In genomic region chr18:21702602-21703001, GRCh38 we compare ENCODE assay signal across 8 cellular contexts. TPM values are rescaled to one million over a fixed set of nuclear protein-coding genes. Genes with fewer than 3 reads are reported as not detected.
A peak's percentile ranks its signal among the peaks of the same experiment; 100 is the strongest.
DNase-seq lines count a peak whose midpoint lies in the region; ATAC-seq and TF ChIP-seq lines count a peak whose summit lies in the region.

No MANE protein-coding gene starts in this region.

- no peaks in the 10 kb centered on the region for H3K36me3 ChIP-seq in fibroblast of lung (ENCODE audit: control insufficient read depth, insufficient read depth, low read length)
- no peaks in the 10 kb centered on the region for H3K36me3 ChIP-seq in thoracic aorta

- H3K4me3 Mint-ChIP-seq in activated naive CD4-positive, alpha-beta T cell treated with anti-CD3 and anti-CD28 coated beads for 36 hours = peak overlapping the region; percentile 91
- H3K4me3 Mint-ChIP-seq in T-cell = peak overlapping the region; percentile 91 to 97 (median 97)

- in situ Hi-C loops in KBM-7 (cut with MboI; ENCODE audit: low pct_unique_long_range_greater_than_20kb, low sequenced_read_pairs) = no loop called here

- peak overlapping the region in 3 of 4 experiments; percentile 0 to 73 (median 8) for H3K4me3 ChIP-seq in fibroblast of lung (replicated peaks in 1 of 4; ENCODE audit: control extremely low read depth in 1 of 4, insufficient read depth in 1 of 4, low read depth in 3 of 4, low read length in 4 of 4)
- peak overlapping the region; percentile 91 for H3K4me3 ChIP-seq in thoracic aorta

- no peaks in the 10 kb centered on the region for H3K27me3 ChIP-seq in fibroblast of lung (ENCODE audit: control insufficient read depth, insufficient read depth, low read length)
- H3K27me3 ChIP-seq in thoracic aorta (replicated peaks; ENCODE audit: insufficient read depth) = no peaks in the 10 kb centered on the region

- no peaks in the 10 kb centered on the region for H3K79me2 ChIP-seq in fibroblast of lung (ENCODE audit: control insufficient read depth, insufficient read depth, low read length)

- H3K4me1 Mint-ChIP-seq in activated naive CD4-positive, alpha-beta T cell treated with anti-CD3 and anti-CD28 coated beads for 36 hours (ENCODE audit: low read depth) = peaks cover 21% of the 10 kb centered on the region
- peaks cover 18 to 29% (median 25%) of the 10 kb centered on the region in 3 donors for H3K4me1 Mint-ChIP-seq in T-cell

- H3K9me3 Mint-ChIP-seq in activated naive CD4-positive, alpha-beta T cell treated with anti-CD3 and anti-CD28 coated beads for 36 hours = no peaks in the 10 kb centered on the region
- no peaks in the 10 kb centered on the region for H3K9me3 Mint-ChIP-seq in T-cell

- H3K27ac Mint-ChIP-seq in activated naive CD4-positive, alpha-beta T cell treated with anti-CD3 and anti-CD28 coated beads for 36 hours = no peak overlapping the region
- H3K27ac Mint-ChIP-seq in T-cell = peak overlapping the region; percentile 52 to 95

- H3K9ac ChIP-seq in fibroblast of lung (ENCODE audit: insufficient read depth, low read length) = no peak overlapping the region

- no peak for ATAC-seq in T-cell (replicated peaks in 1 of 4)
- no peak for ATAC-seq in thoracic aorta (ENCODE audit: insufficient number of reproducible peaks, low FRiP score, low read depth)
- ATAC-seq in HG03095 (IDR thresholded peaks at IDR 0.05; ENCODE audit: unreplicated experiment) = no peak

- no peak for TF ChIP-seq CTCF in fibroblast of lung (conservative IDR thresholded peaks at IDR 0.05 in 1 of 2, IDR thresholded peaks at IDR 0.05 in 1 of 2; ENCODE audit: low read depth in 1 of 2, low read length in 2 of 2)
- TF ChIP-seq CTCF in thoracic aorta (IDR thresholded peaks at IDR 0.05) = no peak

- no peak overlapping the region for H3K27ac ChIP-seq in fibroblast of lung (ENCODE audit: insufficient read depth, low read length)
- H3K27ac ChIP-seq in thoracic aorta = no peak overlapping the region

- H2AFZ ChIP-seq in fibroblast of lung (ENCODE audit: low read length) = no peak overlapping the region

- peaks cover 25% of the 10 kb centered on the region for H3K36me3 Mint-ChIP-seq in activated naive CD4-positive, alpha-beta T cell treated with anti-CD3 and anti-CD28 coated beads for 36 hours (ENCODE audit: low read depth)
- H3K36me3 Mint-ChIP-seq in T-cell = peaks cover 24% of the 10 kb centered on the region

- POLR2A ChIA-PET in T-cell (lab: Charles Lee) = interaction anchor here in 1 of 2 donors (0.6 kb wide), 1 partner anchor 36 kb away, joined by 13 read pairs; no protein-coding TSS in a partner anchor

- no peaks in the 10 kb centered on the region for H4K20me1 ChIP-seq in fibroblast of lung (ENCODE audit: control insufficient read depth, extremely low read depth, insufficient read depth, low read length)

- CTCF ChIA-PET in activated naive CD4-positive, alpha-beta T cell treated with anti-CD3 and anti-CD28 coated beads for 36 hours (lab: Charles Lee) = interaction anchor here (2.2 kb wide), 1 partner anchor 102 kb away, joined by 6 read pairs; the partner anchor contains the start of gene ESCO1
- CTCF ChIA-PET in T-cell (lab: Charles Lee) = interaction anchor here in 1 of 2 donors (0.7 kb wide), 1 partner anchor 18 kb away, joined by 3 read pairs; no protein-coding TSS in a partner anchor

- no peaks in the 10 kb centered on the region for H3K9me3 ChIP-seq in fibroblast of lung (ENCODE audit: control insufficient read depth, insufficient read depth, low read depth, low read length)
- no peaks in the 10 kb centered on the region for H3K9me3 ChIP-seq in thoracic aorta

- DNase-seq in activated naive CD4-positive, alpha-beta T cell treated with anti-CD3 and anti-CD28 coated beads for 36 hours = no peak
- DNase-seq in activated naive CD4-positive, alpha-beta T cell treated with Interleukin-2 at 50 U/mL for 16 hours = no peak
- DNase-seq in T-cell (no peak), fibroblast of lung (ENCODE audit: low read depth in 2 of 2) (peak in 1 of 2 donors; percentile 3), thoracic aorta (ENCODE audit: low spot score) (no peak), KBM-7 (no peak)
- DNase-seq in stimulated activated CD4-positive, alpha-beta T cell treated with anti-CD3 and anti-CD28 coated beads, Interleukin-1b, Interleukin-23, amount 100 ng/mL, for 48 hours = no peak

- peaks cover 4% of the 10 kb centered on the region for H3K4me1 ChIP-seq in fibroblast of lung (ENCODE audit: control insufficient read depth, extremely low read depth, insufficient read depth, low read length)
- peaks cover 4 to 11% of the 10 kb centered on the region in 2 donors for H3K4me1 ChIP-seq in thoracic aorta (ENCODE audit: control insufficient read depth in 1 of 2, low read depth in 2 of 2)

- H3K4me2 ChIP-seq in fibroblast of lung (ENCODE audit: extremely low read depth, insufficient read depth, low read length) = peak overlapping the region; percentile 15

- H3K27me3 Mint-ChIP-seq in activated naive CD4-positive, alpha-beta T cell treated with anti-CD3 and anti-CD28 coated beads for 36 hours (ENCODE audit: low read depth) = no peaks in the 10 kb centered on the region
- H3K27me3 Mint-ChIP-seq in T-cell = no peaks in the 10 kb centered on the region

- intact Hi-C loops in activated naive CD4-positive, alpha-beta T cell treated with anti-CD3 and anti-CD28 coated beads for 36 hours (cut with micrococcal nuclease) = loop anchor here (1.0 kb wide), 6 partner anchors 20 to 592 kb away; partner anchors contain the start of genes ESCO1, MIB1 and SNRPD1

RNA-seq across cellular contexts. Expression of gene ABHD3, which starts 2.0 kb away (rescaled TPM):
- 10 to 100 TPM; 14.3 to 14.5 TPM for total RNA-seq in activated naive CD4-positive, alpha-beta T cell treated with anti-CD3 and anti-CD28 coated beads for 36 hours
- total RNA-seq in T-cell (10 to 100 TPM; 33.1 to 42.4 (median 42.1) TPM), fibroblast of lung (9.2 and 17.0 TPM in 2 replicates), thoracic aorta (10 to 100 TPM in 1 of 2 donors, 1 to 10 TPM in 1; 8.5 to 14.4 TPM)
- polyA plus RNA-seq in fibroblast of lung = 5.1 and 6.3 TPM in 2 replicates
- polyA plus RNA-seq in fibroblast of lung (2012) = 3.6 and 3.9 TPM in 2 replicates
- 1.8 and 2.6 TPM in 2 replicates for polyA minus RNA-seq in fibroblast of lung (ENCODE audit: low replicate concordance)

RNA-seq across cellular contexts. Expression of gene MIB1, which starts 38.0 kb away (rescaled TPM):
- 10 to 100 TPM; 22.8 to 26.2 TPM for total RNA-seq in activated naive CD4-positive, alpha-beta T cell treated with anti-CD3 and anti-CD28 coated beads for 36 hours
- total RNA-seq in T-cell = 10 to 100 TPM; 23.5 to 46.1 (median 34.3) TPM
- 49.8 and 51.0 TPM in 2 replicates for total RNA-seq in fibroblast of lung
- polyA plus RNA-seq in fibroblast of lung = 14.2 and 22.3 TPM in 2 replicates
- 11.0 and 16.3 TPM in 2 replicates for polyA plus RNA-seq in fibroblast of lung (2012)
- polyA minus RNA-seq in fibroblast of lung (ENCODE audit: low replicate concordance) = 9.9 and 13.1 TPM in 2 replicates
- total RNA-seq in thoracic aorta = 10 to 100 TPM; 37.9 to 53.6 TPM
